1 cellular context compared by ENCODE assay signal in genomic region chr20:31603822-31604566, GRCh38.
A peak's percentile ranks its signal among the peaks of the same experiment; 100 is the strongest.
TF ChIP-seq lines count a peak whose summit lies in the region.

No MANE protein-coding gene starts in this region.

TF ChIP-seq in K562, 482 proteins besides CTCF, POLR2A, EP300 and RAD21 (continued from another document and continues in another):
- TF ChIP-seq MYC (IDR thresholded peaks at IDR 0.05; ENCODE audit: low read depth, low read length) (peak; percentile 35), MYC (CRISPR knock-in tag; IDR thresholded peaks at IDR 0.05; ENCODE audit: borderline replicate concordance, low read depth) (no peak), NFRKB (IDR thresholded peaks at IDR 0.05; ENCODE audit: low read depth) (no peak), SMARCA5 (IDR thresholded peaks at IDR 0.05) (no peak), CBX3 (IDR thresholded peaks at IDR 0.05; ENCODE audit: borderline replicate concordance in 1 of 2, low read length in 2 of 2) (peak in 1 of 2 experiments; percentile 35; a peak in 1 of 3 replicates), BRF1 (IDR thresholded peaks at IDR 0.05; ENCODE audit: borderline replicate concordance, extremely low read depth, insufficient read length) (no peak), ATF1 (CRISPR knock-in tag; IDR thresholded peaks at IDR 0.05) (peak; percentile 73), ATF1 (tag; IDR thresholded peaks at IDR 0.05) (peak; percentile 99), BCOR (IDR thresholded peaks at IDR 0.05) (peak; percentile 82; the same call in 1 of the 2 replicates), CCNT2 (IDR thresholded peaks at IDR 0.05; ENCODE audit: borderline replicate concordance, extremely low read depth, insufficient read length, low read depth, low read length) (peak; percentile 86), RBM25 (IDR thresholded peaks at IDR 0.05; ENCODE audit: low read depth, low read length, severe bottlenecking) (no peak), NCOR1 (IDR thresholded peaks at IDR 0.05) (peak; percentile 69), THRAP3 (IDR thresholded peaks at IDR 0.05; ENCODE audit: borderline replicate concordance) (no peak), NCOA1 (IDR thresholded peaks at IDR 0.05; ENCODE audit: low read depth) (no peak), DPF2 (IDR thresholded peaks at IDR 0.05) (peak; percentile 48; the same call in 1 of the 2 replicates), HOXB6 (CRISPR knock-in tag; IDR thresholded peaks at IDR 0.05; ENCODE audit: borderline replicate concordance) (no peak), ZFP36 (IDR thresholded peaks at IDR 0.05; ENCODE audit: low read depth, low read length, partially characterized antibody) (peak; percentile 74), VEZF1 (CRISPR knock-in tag; IDR thresholded peaks at IDR 0.05) (peak; percentile 87), DMBX1 (CRISPR knock-in tag; IDR thresholded peaks at IDR 0.05; ENCODE audit: borderline replicate concordance) (no peak), SRSF1 (IDR thresholded peaks at IDR 0.05; ENCODE audit: low read depth, low read length) (no peak), ZNF143 (CRISPR knock-in tag; IDR thresholded peaks at IDR 0.05) (no peak), GTF3C2 (IDR thresholded peaks at IDR 0.05; ENCODE audit: borderline replicate concordance, extremely low read depth, insufficient read length) (no peak), BMI1 (IDR thresholded peaks at IDR 0.05; ENCODE audit: low read length) (0 out of 2 replicates have a peak, but pooled peaks have one; percentile 64), ATF7 (IDR thresholded peaks at IDR 0.05) (peak; percentile 99), ZNF511 (CRISPR knock-in tag; IDR thresholded peaks at IDR 0.05) (no peak), SMARCE1 (IDR thresholded peaks at IDR 0.05) (peak; percentile 66), NBN (IDR thresholded peaks at IDR 0.05; ENCODE audit: low read depth) (peak; percentile 97), HDGF (IDR thresholded peaks at IDR 0.05) (0 out of 2 replicates have a peak, but pooled peaks have one; percentile 17), JUND (IDR thresholded peaks at IDR 0.05; ENCODE audit: borderline replicate concordance, low read depth, low read length) (peak; percentile 97), JUND (tag; IDR thresholded peaks at IDR 0.05; ENCODE audit: borderline replicate concordance, low read depth, low read length) (peak; percentile 95; the same call in 2 of the 3 replicates), CBX5 (IDR thresholded peaks at IDR 0.05; ENCODE audit: borderline replicate concordance, low read depth) (no peak), ZNF263 (CRISPR knock-in tag; IDR thresholded peaks at IDR 0.05; ENCODE audit: borderline replicate concordance) (0 out of 2 replicates have a peak, but pooled peaks have one; percentile 25), FOXJ2 (tag; IDR thresholded peaks at IDR 0.05) (no peak), FOXO4 (CRISPR knock-in tag; IDR thresholded peaks at IDR 0.05) (no peak), GATA2 (CRISPR knock-in tag; IDR thresholded peaks at IDR 0.05) (no peak), SMAD4 (CRISPR knock-in tag; conservative IDR thresholded peaks at IDR 0.05) (peak; percentile 99), MAFK (IDR thresholded peaks at IDR 0.05; ENCODE audit: low read length) (0 out of 2 replicates have a peak, but pooled peaks have one; percentile 11), NR2C1 (IDR thresholded peaks at IDR 0.05) (peak; percentile 24; the same call in 1 of the 2 replicates), NR2C1 (tag; IDR thresholded peaks at IDR 0.05) (no peak), POLR2B (IDR thresholded peaks at IDR 0.05; ENCODE audit: low read depth, partially characterized antibody) (peak; percentile 45), SMARCA4 (IDR thresholded peaks at IDR 0.05) (peak; percentile 38; the same call in 1 of the 2 replicates), ZNF584 (CRISPR knock-in tag; IDR thresholded peaks at IDR 0.05; ENCODE audit: low read depth) (no peak), TBL1XR1 (IDR thresholded peaks at IDR 0.05; ENCODE audit: low read length in 2 of 2) (peak; percentile 48 to 78; a peak in 2 of 4 replicates), KAT7 (CRISPR knock-in tag; IDR thresholded peaks at IDR 0.05; ENCODE audit: borderline replicate concordance) (0 out of 2 replicates have a peak, but pooled peaks have one; percentile 42), NR2F6 (CRISPR knock-in tag; IDR thresholded peaks at IDR 0.05) (no peak), ZNF785 (CRISPR knock-in tag; IDR thresholded peaks at IDR 0.05) (no peak), GATAD2A (IDR thresholded peaks at IDR 0.05) (no peak), NRF1 (conservative IDR thresholded peaks at IDR 0.05 in 1 of 2, IDR thresholded peaks at IDR 0.05 in 1 of 2) (peak; percentile 52 to 66; a peak in 3 of 4 replicates), FOXM1 (IDR thresholded peaks at IDR 0.05; ENCODE audit: low read depth) (peak; percentile 4; the same call in 1 of the 2 replicates), FOXM1 (CRISPR knock-in tag; IDR thresholded peaks at IDR 0.05; ENCODE audit: low read depth) (no peak), ETV1 (tag; conservative IDR thresholded peaks at IDR 0.05; ENCODE audit: low read depth) (0 out of 2 replicates have a peak, but pooled peaks have one; percentile 18), DEAF1 (CRISPR knock-in tag; IDR thresholded peaks at IDR 0.05) (0 out of 2 replicates have a peak, but pooled peaks have one; percentile 6), ZBTB2 (IDR thresholded peaks at IDR 0.05) (peak; percentile 9; the same call in 1 of the 2 replicates), E2F3 (CRISPR knock-in tag; IDR thresholded peaks at IDR 0.05) (no peak), MCM7 (IDR thresholded peaks at IDR 0.05) (no peak), NFE2L1 (tag; IDR thresholded peaks at IDR 0.05; ENCODE audit: borderline replicate concordance, low read depth) (no peak), POLR2H (tag; IDR thresholded peaks at IDR 0.05; ENCODE audit: low read depth) (no peak), GABPB1 (CRISPR knock-in tag; IDR thresholded peaks at IDR 0.05) (0 out of 2 replicates have a peak, but pooled peaks have one; percentile 38), ZNF12 (CRISPR knock-in tag; IDR thresholded peaks at IDR 0.05) (no peak), RBM14 (IDR thresholded peaks at IDR 0.05; ENCODE audit: borderline replicate concordance, insufficient read depth, low read depth, low read length) (no peak), RB1 (IDR thresholded peaks at IDR 0.05; ENCODE audit: low read depth) (0 out of 2 replicates have a peak, but pooled peaks have one; percentile 51), ZZZ3 (IDR thresholded peaks at IDR 0.05) (no peak), ESRRA (IDR thresholded peaks at IDR 0.05; ENCODE audit: borderline replicate concordance, low read depth) (peak; percentile 53; the same call in 1 of the 2 replicates), FUS (optimal IDR thresholded peaks at IDR 0.05; ENCODE audit: low read depth, low read length) (no peak), FOSL1 (tag; conservative IDR thresholded peaks at IDR 0.05) (peak; percentile 66; the same call in 1 of the 2 replicates), ZSCAN32 (CRISPR knock-in tag; IDR thresholded peaks at IDR 0.05) (no peak), NEUROD1 (IDR thresholded peaks at IDR 0.05; ENCODE audit: borderline replicate concordance, low read depth, low read length, partially characterized antibody) (peak; percentile 66), HDAC1 (IDR thresholded peaks at IDR 0.05) (peak in 1 of 2 experiments; percentile 60; a peak in 2 of 4 replicates), MLLT1 (IDR thresholded peaks at IDR 0.05) (peak in 1 of 2 experiments; percentile 49; a peak in 1 of 4 replicates), USF1 (CRISPR knock-in tag; IDR thresholded peaks at IDR 0.05) (no peak), HDAC6 (IDR thresholded peaks at IDR 0.05; ENCODE audit: low read depth, low read length) (no peak)
